In the genomic region with DNA sequence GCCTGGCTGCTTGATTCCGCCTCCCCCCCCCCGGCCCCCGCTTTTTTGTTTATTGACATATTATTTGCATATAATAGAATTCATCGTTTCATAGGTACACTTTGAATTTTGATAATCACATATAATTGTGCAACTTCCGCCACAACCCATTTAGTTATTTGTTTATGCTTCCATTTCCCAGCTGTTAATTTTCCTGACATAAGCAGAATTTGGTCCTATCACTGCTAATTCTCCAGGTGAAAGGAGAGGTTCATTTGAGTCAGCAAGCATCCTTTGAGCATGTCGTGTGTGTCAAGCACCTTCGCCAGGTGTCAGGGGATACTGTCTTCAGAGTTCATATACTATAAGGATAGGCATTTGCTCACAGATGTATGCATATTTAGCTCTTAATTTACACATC, we compare ENCODE assay signal across 16 cellular contexts.
DNase-seq lines count a peak whose midpoint lies in the region; ATAC-seq, FAIRE-seq and TF ChIP-seq lines count a peak whose summit lies in the region.
"Had no signal": no experiment of that assay in that cellular context is flagged by ENCODE, and none has a peak within 500 bp of the region (broad histone marks: within the 10 kb centered on the region; RNA-seq: fewer than 3 reads in every experiment).

No MANE protein-coding gene starts in this region.

- no peaks in the 10 kb centered on the region for H3K79me2 ChIP-seq in K562 (ENCODE audit: control insufficient read depth, insufficient read depth, low read length)

- H3K4me3 ChIP-seq in A549 (no peak overlapping the region), K562 (no peak overlapping the region)
- H3K4me3 ChIP-seq: BLaER1 treated with 17β-estradiol and CSF1 and Interleukin-3, amounts not matched to agents 10 nM and 100 nM; GM23248; HAP-1 had no signal

- WGBS in A549 (ENCODE audit: missing lambda C conversion rate) = 14% methylated on average over 7 of the region's 7 CpGs
- WGBS in K562 (ENCODE audit: insufficient coverage, low coverage, missing lambda C conversion rate) = 22% methylated on average over 7 of the region's 7 CpGs

- TF ChIP-seq RAD21 in A549 (conservative IDR thresholded peaks at IDR 0.05 in 1 of 2, IDR thresholded peaks at IDR 0.05 in 1 of 2) (no peak), K562 (CRISPR knock-in tag; conservative IDR thresholded peaks at IDR 0.05 in 1 of 2, IDR thresholded peaks at IDR 0.05 in 1 of 2) (no peak)

- peaks cover 6% of the 10 kb centered on the region for H3K9me3 Mint-ChIP-seq in activated naive CD8-positive, alpha-beta T cell (ENCODE audit: low read depth)
- peaks cover 15% of the 10 kb centered on the region for H3K9me3 Mint-ChIP-seq in activated naive CD8-positive, alpha-beta T cell treated with anti-CD3 and anti-CD28 coated beads, Interleukin-2, amount 50 U/mL, for 24 hours
- H3K9me3 Mint-ChIP-seq: CD8-positive, alpha-beta T cell had no signal

- TF ChIP-seq CTCF in A549 (IDR thresholded peaks at IDR 0.05) (no peak), K562 (IDR thresholded peaks at IDR 0.05 in 2 of 3, conservative IDR thresholded peaks at IDR 0.05 in 1 of 3; ENCODE audit: insufficient read depth in 2 of 3, low read depth in 1 of 3, low read length in 3 of 3) (no peak)

- no peaks in the 10 kb centered on the region for H3K36me3 ChIP-seq in K562 (ENCODE audit: control insufficient read depth, insufficient read depth, low read length)
- H3K36me3 ChIP-seq: BLaER1 treated with 17β-estradiol and CSF1 and Interleukin-3, amounts not matched to agents 10 nM and 100 nM; HAP-1 had no signal

- peaks cover 3% of the 10 kb centered on the region for H3K36me3 Mint-ChIP-seq in activated naive CD8-positive, alpha-beta T cell
- peaks cover 10% of the 10 kb centered on the region for H3K36me3 Mint-ChIP-seq in activated naive CD8-positive, alpha-beta T cell treated with anti-CD3 and anti-CD28 coated beads, Interleukin-2, amount 50 U/mL, for 24 hours (ENCODE audit: low read depth)
- H3K36me3 Mint-ChIP-seq: CD8-positive, alpha-beta T cell had no signal

- CTCF ChIA-PET in A549 (lab: Yijun Ruan, JAX) (no interaction called here), K562 (lab: Yijun Ruan, JAX; ENCODE audit: low intra/inter-chr PET ratio) (interaction anchor here (0.6 kb wide), 1 partner anchor 1970 kb away, joined by 5 read pairs; no protein-coding TSS in a partner anchor)

- TF ChIP-seq EP300 in A549 (IDR thresholded peaks at IDR 0.05) (no peak), K562 (IDR thresholded peaks at IDR 0.05; ENCODE audit: low read length) (no peak)

- no peaks in the 10 kb centered on the region for H3K27me3 Mint-ChIP-seq in activated naive CD8-positive, alpha-beta T cell
- no peaks in the 10 kb centered on the region for H3K27me3 Mint-ChIP-seq in activated naive CD8-positive, alpha-beta T cell treated with anti-CD3 and anti-CD28 coated beads, Interleukin-2, amount 50 U/mL, for 24 hours

- no peaks in the 10 kb centered on the region for H4K20me1 ChIP-seq in K562 (replicated peaks; ENCODE audit: control insufficient read depth, insufficient read depth, low read length)
- H4K20me1 ChIP-seq: BLaER1 treated with 17β-estradiol and CSF1 and Interleukin-3, amounts not matched to agents 10 nM and 100 nM had no signal

- intact Hi-C loops in K562 (cut with micrococcal nuclease) = no loop called here

- H3K9me1 ChIP-seq in K562 (ENCODE audit: control insufficient read depth, insufficient read depth, low read length) = no peaks in the 10 kb centered on the region

- no peak overlapping the region for H3K4me3 Mint-ChIP-seq in activated naive CD8-positive, alpha-beta T cell
- H3K4me3 Mint-ChIP-seq in activated naive CD8-positive, alpha-beta T cell treated with anti-CD3 and anti-CD28 coated beads, Interleukin-2, amount 50 U/mL, for 24 hours = no peak overlapping the region
- H3K4me3 Mint-ChIP-seq: B cell had no signal

- no peak overlapping the region for H2AFZ ChIP-seq in K562 (ENCODE audit: low read depth, low read length)
- H2AFZ ChIP-seq: GM23248 had no signal

- POLR2A ChIA-PET in A549 (lab: Yijun Ruan, JAX) (no interaction called here), K562 (lab: Yijun Ruan, JAX) (interaction anchor here (0.9 kb wide), 1 partner anchor 9 kb away, joined by 3 read pairs; no protein-coding TSS in a partner anchor)

- H3K4me1 Mint-ChIP-seq in activated naive CD8-positive, alpha-beta T cell (ENCODE audit: low read depth) = peaks cover 19% of the 10 kb centered on the region
- H3K4me1 Mint-ChIP-seq in activated naive CD8-positive, alpha-beta T cell treated with anti-CD3 and anti-CD28 coated beads, Interleukin-2, amount 50 U/mL, for 24 hours = peaks cover 17% of the 10 kb centered on the region
- H3K4me1 Mint-ChIP-seq: B cell had no signal

- peak; percentile 29 for DNase-seq in NCI-H1105 treated with DMSO at 0.1 percent for 48 hours (lab: John Stamatoyannopoulos, UW)
- DNase-seq in NCI-H1105 (lab: John Stamatoyannopoulos, UW) = no peak
- no peak for DNase-seq in activated naive CD8-positive, alpha-beta T cell treated with anti-CD3 and anti-CD28 coated beads, Interleukin-2, amount 50 U/mL, for 24 hours
- no peak for DNase-seq in A549 (ENCODE audit: low read depth in 1 of 2, low spot score in 1 of 2)
- no peak for DNase-seq in K562 (ENCODE audit: extremely low read depth in 1 of 4, low spot score in 3 of 4)
- no peak for DNase-seq in dedifferentiated amniotic fluid mesenchymal stem cell (ENCODE audit: extremely low spot score)
- DNase-seq: 8988T; Calu3; CD8-positive, alpha-beta T cell; GM23248 had no signal

- H3K27ac Mint-ChIP-seq in activated naive CD8-positive, alpha-beta T cell = peak overlapping the region; percentile 48
- H3K27ac Mint-ChIP-seq in activated naive CD8-positive, alpha-beta T cell treated with anti-CD3 and anti-CD28 coated beads, Interleukin-2, amount 50 U/mL, for 24 hours = no peak overlapping the region
- H3K27ac Mint-ChIP-seq: B cell had no signal

- no peak for TF ChIP-seq POLR2A in A549 (IDR thresholded peaks at IDR 0.05; ENCODE audit: low read length)
- no peak for TF ChIP-seq POLR2A in K562 (conservative IDR thresholded peaks at IDR 0.05)

- BruUV-seq in K562 (replicated peaks; lab: Mats Ljungman, UMichigan) = no TSS peak

- no peaks in the 10 kb centered on the region for H3K9me3 ChIP-seq in A549
- H3K9me3 ChIP-seq in K562 (replicated peaks; ENCODE audit: control insufficient read depth, insufficient read depth, low read depth, low read length) = no peaks in the 10 kb centered on the region
- H3K9me3 ChIP-seq: HAP-1 had no signal

- in situ Hi-C loops in K562 (cut with MboI) = no loop called here

- no peak for ATAC-seq in activated naive CD8-positive, alpha-beta T cell treated with anti-CD3 and anti-CD28 coated beads, Interleukin-2, amount 50 U/mL, for 24 hours
- ATAC-seq in A549 = no peak
- ATAC-seq in K562 = no peak
- ATAC-seq: CD8-positive, alpha-beta T cell had no signal

- no peak for FAIRE-seq in A549 (lab: Jason Lieb, UNC)
- no peak for FAIRE-seq in K562 (lab: Jason Lieb, UNC)
- FAIRE-seq: G401.6, GM12891 had no signal

- H3K27ac ChIP-seq in A549 (no peak overlapping the region), K562 (ENCODE audit: extremely low read depth, low read depth, low read length) (no peak overlapping the region)
- H3K27ac ChIP-seq: BLaER1 treated with 17β-estradiol and CSF1 and Interleukin-3, amounts not matched to agents 10 nM and 100 nM; GM23248 had no signal

- H3K4me1 ChIP-seq in A549 (no peaks in the 10 kb centered on the region), K562 (replicated peaks in 1 of 2; ENCODE audit: control insufficient read depth in 2 of 2, insufficient read depth in 2 of 2, low read length in 2 of 2) (no peaks in the 10 kb centered on the region)
- H3K4me1 ChIP-seq: BLaER1 treated with 17β-estradiol and CSF1 and Interleukin-3, amounts not matched to agents 10 nM and 100 nM; HAP-1 had no signal

- peaks cover 2 to 9% of the 10 kb centered on the region in 2 experiments; a peak in 4 of 5 replicates for H3K27me3 ChIP-seq in K562 (ENCODE audit: control insufficient read depth in 2 of 2, insufficient read depth in 2 of 2, low read length in 2 of 2)
- H3K27me3 ChIP-seq: BLaER1 treated with 17β-estradiol and CSF1 and Interleukin-3, amounts not matched to agents 10 nM and 100 nM had no signal

- H3K4me2 ChIP-seq in A549 (no peak overlapping the region), K562 (ENCODE audit: insufficient read depth, low read length) (no peak overlapping the region)
- H3K4me2 ChIP-seq: BLaER1 treated with 17β-estradiol and CSF1 and Interleukin-3, amounts not matched to agents 10 nM and 100 nM had no signal

- H3K9ac ChIP-seq in K562 (ENCODE audit: insufficient read depth in 1 of 2, low read depth in 2 of 2, low read length in 2 of 2) = no peak overlapping the region
- H3K9ac ChIP-seq: BLaER1 treated with 17β-estradiol and CSF1 and Interleukin-3, amounts not matched to agents 10 nM and 100 nM; GM23248 had no signal

TF ChIP-seq in A549, 52 proteins besides CTCF, POLR2A, EP300 and RAD21:
- TF ChIP-seq MAFK (IDR thresholded peaks at IDR 0.05; ENCODE audit: partially characterized antibody) = peak; percentile 51
- TF ChIP-seq EHMT2 (IDR thresholded peaks at IDR 0.05; ENCODE audit: low read depth) = no peak
- TF ChIP-seq, protein P1, sequence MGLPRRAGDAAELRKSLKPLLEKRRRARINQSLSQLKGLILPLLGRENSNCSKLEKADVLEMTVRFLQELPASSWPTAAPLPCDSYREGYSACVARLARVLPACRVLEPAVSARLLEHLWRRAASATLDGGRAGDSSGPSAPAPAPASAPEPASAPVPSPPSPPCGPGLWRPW (IDR thresholded peaks at IDR 0.05) = no peak
- no peak for TF ChIP-seq CHD2 (IDR thresholded peaks at IDR 0.05; ENCODE audit: low read length, partially characterized antibody)
- TF ChIP-seq CHD4 (IDR thresholded peaks at IDR 0.05; ENCODE audit: borderline replicate concordance) = no peak
- TF ChIP-seq CBX2 (IDR thresholded peaks at IDR 0.05; ENCODE audit: borderline replicate concordance, low read depth) = no peak
- no peak for TF ChIP-seq MAZ (IDR thresholded peaks at IDR 0.05; ENCODE audit: borderline replicate concordance, low read depth, low read length)
TF ChIP-seq in A549: peak in this region for 1.

TF ChIP-seq in K562, 482 proteins besides CTCF, POLR2A, EP300 and RAD21 (continues in another document):
- TF ChIP-seq U2AF2 (optimal IDR thresholded peaks at IDR 0.05; ENCODE audit: low read depth, low read length) = no peak
- TF ChIP-seq, protein P2, sequence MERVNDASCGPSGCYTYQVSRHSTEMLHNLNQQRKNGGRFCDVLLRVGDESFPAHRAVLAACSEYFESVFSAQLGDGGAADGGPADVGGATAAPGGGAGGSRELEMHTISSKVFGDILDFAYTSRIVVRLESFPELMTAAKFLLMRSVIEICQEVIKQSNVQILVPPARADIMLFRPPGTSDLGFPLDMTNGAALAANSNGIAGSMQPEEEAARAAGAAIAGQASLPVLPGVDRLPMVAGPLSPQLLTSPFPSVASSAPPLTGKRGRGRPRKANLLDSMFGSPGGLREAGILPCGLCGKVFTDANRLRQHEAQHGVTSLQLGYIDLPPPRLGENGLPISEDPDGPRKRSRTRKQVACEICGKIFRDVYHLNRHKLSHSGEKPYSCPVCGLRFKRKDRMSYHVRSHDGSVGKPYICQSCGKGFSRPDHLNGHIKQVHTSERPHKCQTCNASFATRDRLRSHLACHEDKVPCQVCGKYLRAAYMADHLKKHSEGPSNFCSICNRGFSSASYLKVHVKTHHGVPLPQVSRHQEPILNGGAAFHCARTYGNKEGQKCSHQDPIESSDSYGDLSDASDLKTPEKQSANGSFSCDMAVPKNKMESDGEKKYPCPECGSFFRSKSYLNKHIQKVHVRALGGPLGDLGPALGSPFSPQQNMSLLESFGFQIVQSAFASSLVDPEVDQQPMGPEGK (CRISPR knock-in tag; IDR thresholded peaks at IDR 0.05; ENCODE audit: borderline replicate concordance) = no peak
